Comparison of ENCODE assay signal across 15 cellular contexts in the genomic region with DNA sequence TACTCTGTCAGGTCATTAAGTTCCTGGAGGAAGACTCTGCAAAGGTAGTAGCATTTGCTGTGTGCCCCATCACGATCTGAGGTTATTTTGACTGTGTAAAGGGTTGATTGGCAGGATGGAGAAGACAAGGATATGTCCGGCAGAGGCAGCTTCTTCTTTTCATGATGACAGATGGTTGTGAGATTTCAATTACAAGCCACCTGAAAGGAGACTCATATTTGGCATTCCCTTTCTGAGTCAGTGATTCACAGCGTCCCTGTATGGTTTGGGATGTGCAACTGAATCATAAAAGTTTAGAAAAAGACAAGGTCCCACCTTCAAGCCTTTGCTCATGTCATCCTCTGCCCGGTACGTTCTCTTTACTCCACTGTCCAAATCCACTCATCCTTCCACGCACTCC.
DNase-seq lines count a peak whose midpoint lies in the region; ATAC-seq and TF ChIP-seq lines count a peak whose summit lies in the region.
"Had no signal": no experiment of that assay in that cellular context is flagged by ENCODE, and none has a peak within 500 bp of the region (broad histone marks: within the 10 kb centered on the region; RNA-seq: fewer than 3 reads in every experiment).

No MANE protein-coding gene starts in this region.

- H2AFZ ChIP-seq in H9 (ENCODE audit: low read length): no peak overlapping the region

- DNase-seq in NCI-H446 treated with DMSO at 0.1 percent for 48 hours (lab: John Stamatoyannopoulos, UW): peak; percentile 51
- peak; percentile 45 for DNase-seq in esophagus muscularis mucosa (ENCODE audit: extremely low spot score)
- no peak for DNase-seq in stimulated activated effector memory CD8-positive, alpha-beta T cell treated with anti-CD3 and anti-CD28 coated beads, Interleukin-12 subunit alpha, Interleukin-12 subunit beta, amount 100 ng/mL, for 72 hours (ENCODE audit: low spot score in 2 of 2)
- DNase-seq in H9: no peak
- no peak for DNase-seq in heart left ventricle
- DNase-seq in NCI-H2029 treated with DMSO at 0.1 percent for 48 hours (lab: John Stamatoyannopoulos, UW): no peak
- DNase-seq: ACHN; Caco-2; CD4-positive, alpha-beta T cell; GDM1; GOT3; H7 had no signal

- no peak overlapping the region for H3K9ac ChIP-seq in H9 (ENCODE audit: extremely low read depth, insufficient read length, low read length)
- H3K9ac ChIP-seq: KMS-11 had no signal

- TF ChIP-seq CTCF in esophagus muscularis mucosa (IDR thresholded peaks at IDR 0.05): no peak
- no peak for TF ChIP-seq CTCF in H9 (conservative IDR thresholded peaks at IDR 0.05)
- TF ChIP-seq CTCF in heart left ventricle (IDR thresholded peaks at IDR 0.05): no peak

- no peaks in the 10 kb centered on the region for H3K27me3 Mint-ChIP-seq in H9 (ENCODE audit: low read depth)

- no peaks in the 10 kb centered on the region for H3K9me3 ChIP-seq in esophagus muscularis mucosa
- H3K9me3 ChIP-seq in H9 (ENCODE audit: control insufficient read depth, low read depth, low read length): no peaks in the 10 kb centered on the region
- H3K9me3 ChIP-seq in heart left ventricle: no peaks in the 10 kb centered on the region
- H3K9me3 ChIP-seq: Caco-2 had no signal

- no peak overlapping the region for H3K56ac ChIP-seq in H9 (ENCODE audit: insufficient read length, low read depth, low read length)

- TF ChIP-seq EP300 in esophagus muscularis mucosa (IDR thresholded peaks at IDR 0.05): no peak

- WGBS in esophagus muscularis mucosa: 89% methylated on average over 6 of the region's 6 CpGs
- no CpG with 5 or more reads among the region's 6 CpGs for WGBS in H9 (ENCODE audit: extremely low coverage, insufficient read length, low lambda C conversion rate)
- 77 to 81% (median 78%) methylated on average over 6 of the region's 6 CpGs for WGBS in heart left ventricle, 4 donors

- H3K4me3 Mint-ChIP-seq in stimulated activated effector memory CD8-positive, alpha-beta T cell treated with anti-CD3 and anti-CD28 coated beads, Interleukin-12 subunit alpha, Interleukin-12 subunit beta, amount 100 ng/mL, for 72 hours: no peak overlapping the region
- H3K4me3 Mint-ChIP-seq in H9: no peak overlapping the region
- H3K4me3 Mint-ChIP-seq: CD4-positive, alpha-beta T cell had no signal

- H2BK20ac ChIP-seq in H9 (ENCODE audit: low read depth, low read length, poor library complexity, severe bottlenecking): no peak overlapping the region

- no peaks in the 10 kb centered on the region for H4K20me1 ChIP-seq in H9 (ENCODE audit: control insufficient read depth, insufficient read depth, insufficient read length)

- no peaks in the 10 kb centered on the region for H3K4me1 ChIP-seq in esophagus muscularis mucosa
- H3K4me1 ChIP-seq in H9 (ENCODE audit: insufficient read depth, low read length): peaks cover 9% of the 10 kb centered on the region; the same call in 1 of the 2 replicates
- H3K4me1 ChIP-seq in heart left ventricle: peaks cover 0 to 5% (median 0%) of the 10 kb centered on the region in 12 donors
- H3K4me1 ChIP-seq: Caco-2 had no signal

- TF ChIP-seq POLR2A in esophagus muscularis mucosa (IDR thresholded peaks at IDR 0.05; ENCODE audit: low read depth) (no peak), heart left ventricle (IDR thresholded peaks at IDR 0.05) (no peak)

- H3K23me2 ChIP-seq in H9 (ENCODE audit: insufficient read length, low read depth, low read length, poor library complexity, severe bottlenecking): no peaks in the 10 kb centered on the region

- no peak overlapping the region for H4K91ac ChIP-seq in H9 (ENCODE audit: insufficient read length, low read depth, low read length)

- H3K4me3 ChIP-seq in esophagus muscularis mucosa (no peak overlapping the region), heart left ventricle (no peak overlapping the region)

- no peaks in the 10 kb centered on the region for H3K4me1 Mint-ChIP-seq in stimulated activated effector memory CD8-positive, alpha-beta T cell treated with anti-CD3 and anti-CD28 coated beads, Interleukin-12 subunit alpha, Interleukin-12 subunit beta, amount 100 ng/mL, for 72 hours
- peaks cover 25 to 54% of the 10 kb centered on the region in 2 experiments for H3K4me1 Mint-ChIP-seq in H9

- no peak overlapping the region for H3K27ac ChIP-seq in esophagus muscularis mucosa (replicated peaks in 1 of 4)
- H3K27ac ChIP-seq in H9 (ENCODE audit: insufficient read length, low read depth, low read length): no peak overlapping the region
- no peak overlapping the region for H3K27ac ChIP-seq in heart left ventricle
- H3K27ac ChIP-seq: C4-2B, KMS-11 had no signal

- H3K14ac ChIP-seq in H9 (ENCODE audit: insufficient read depth, low read length): no peak overlapping the region

- H4K8ac ChIP-seq in H9 (replicated peaks; ENCODE audit: insufficient read length, low read depth, low read length): no peak overlapping the region

- no peak overlapping the region for H2BK12ac ChIP-seq in H9 (ENCODE audit: insufficient read length, low read depth, low read length)

- H3K4ac ChIP-seq in H9 (ENCODE audit: low read depth, low read length): no peak overlapping the region

- H3K79me1 ChIP-seq in H9 (ENCODE audit: insufficient read depth, low read depth, low read length, poor library complexity, severe bottlenecking): no peaks in the 10 kb centered on the region

- no peak overlapping the region for H3K27ac Mint-ChIP-seq in stimulated activated effector memory CD8-positive, alpha-beta T cell treated with anti-CD3 and anti-CD28 coated beads, Interleukin-12 subunit alpha, Interleukin-12 subunit beta, amount 100 ng/mL, for 72 hours
- H3K27ac Mint-ChIP-seq in H9: no peak overlapping the region
- H3K27ac Mint-ChIP-seq: CD4-positive, alpha-beta T cell had no signal

- no peak overlapping the region for H3K18ac ChIP-seq in H9 (ENCODE audit: insufficient read length, low read depth, low read length)

- no peaks in the 10 kb centered on the region for H3K27me3 ChIP-seq in esophagus muscularis mucosa
- no peaks in the 10 kb centered on the region for H3K27me3 ChIP-seq in H9 (ENCODE audit: insufficient read depth, low read length)
- H3K27me3 ChIP-seq in heart left ventricle: peaks cover 0 to 10% (median 0%) of the 10 kb centered on the region in 9 donors

- intact Hi-C loops in esophagus muscularis mucosa (cut with DNase I): no loop called here
- intact Hi-C loops in heart left ventricle (cut with DNase I): loop anchor here in 1 of 10 donors (10.0 kb wide), 1 partner anchor 78 kb away; no protein-coding TSS in a partner anchor

- no peaks in the 10 kb centered on the region for H3K79me2 ChIP-seq in H9 (ENCODE audit: insufficient read depth, low read length)

- no peak overlapping the region for H2BK120ac ChIP-seq in H9 (ENCODE audit: low read depth, low read length, poor library complexity, severe bottlenecking)

- H2BK5ac ChIP-seq in H9 (ENCODE audit: insufficient read length, low read length): no peak overlapping the region

- no peaks in the 10 kb centered on the region for H3K9me3 Mint-ChIP-seq in stimulated activated effector memory CD8-positive, alpha-beta T cell treated with anti-CD3 and anti-CD28 coated beads, Interleukin-12 subunit alpha, Interleukin-12 subunit beta, amount 100 ng/mL, for 72 hours
- H3K9me3 Mint-ChIP-seq in H9: no peaks in the 10 kb centered on the region
- H3K9me3 Mint-ChIP-seq: CD4-positive, alpha-beta T cell had no signal

- H3T11ph ChIP-seq in H9 (ENCODE audit: low read length): no peak overlapping the region

- H3K4me2 ChIP-seq in H9 (ENCODE audit: insufficient read depth, insufficient read length, low read length): no peak overlapping the region
- H3K4me2 ChIP-seq: KMS-11 had no signal

- no peak overlapping the region for H2BK15ac ChIP-seq in H9 (ENCODE audit: low read depth, low read length)

- no peaks in the 10 kb centered on the region for H3K36me3 Mint-ChIP-seq in stimulated activated effector memory CD8-positive, alpha-beta T cell treated with anti-CD3 and anti-CD28 coated beads, Interleukin-12 subunit alpha, Interleukin-12 subunit beta, amount 100 ng/mL, for 72 hours
- no peaks in the 10 kb centered on the region for H3K36me3 Mint-ChIP-seq in H9 (ENCODE audit: insufficient read depth in 1 of 3, low read depth in 3 of 3)

- no peak overlapping the region for H2AK5ac ChIP-seq in H9 (ENCODE audit: insufficient read length, low read length)

- no peak overlapping the region for H3K23ac ChIP-seq in H9 (ENCODE audit: insufficient read length, low read depth, low read length)

- H3K36me3 ChIP-seq in esophagus muscularis mucosa (no peaks in the 10 kb centered on the region), heart left ventricle (no peaks in the 10 kb centered on the region)

- no peak overlapping the region for H4K5ac ChIP-seq in H9 (ENCODE audit: insufficient read length, low read depth, low read length)

- ATAC-seq in GM19351 (IDR thresholded peaks at IDR 0.05; ENCODE audit: unreplicated experiment) (peak; percentile 43), heart left ventricle (no peak)
- peak; percentile 52 for ATAC-seq in stimulated activated effector memory CD8-positive, alpha-beta T cell treated with anti-CD3 and anti-CD28 coated beads, Interleukin-12 subunit alpha, Interleukin-12 subunit beta, amount 100 ng/mL, for 72 hours

Comparison
In these comparisons a context has a peak if more than half of its experiments do, and no peak if none do; other contexts are left out.
1. ATAC-seq: peak in GM19351 (single experiment) and stimulated activated effector memory CD8-positive, alpha-beta T cell treated with anti-CD3 and anti-CD28 coated beads, Interleukin-12 subunit alpha, Interleukin-12 subunit beta, amount 100 ng/mL, for 72 hours (single experiment); none in heart left ventricle (0 of 4).
2. DNase-seq: peak in NCI-H446 treated with DMSO at 0.1 percent for 48 hours (single experiment) and esophagus muscularis mucosa (single experiment); none in stimulated activated effector memory CD8-positive, alpha-beta T cell treated with anti-CD3 and anti-CD28 coated beads, Interleukin-12 subunit alpha, Interleukin-12 subunit beta, amount 100 ng/mL, for 72 hours (0 of 2), H9 (single experiment), heart left ventricle (0 of 5) and NCI-H2029 treated with DMSO at 0.1 percent for 48 hours (single experiment).